Comparison of ENCODE assay signal across 14 cellular contexts in the genomic region with DNA sequence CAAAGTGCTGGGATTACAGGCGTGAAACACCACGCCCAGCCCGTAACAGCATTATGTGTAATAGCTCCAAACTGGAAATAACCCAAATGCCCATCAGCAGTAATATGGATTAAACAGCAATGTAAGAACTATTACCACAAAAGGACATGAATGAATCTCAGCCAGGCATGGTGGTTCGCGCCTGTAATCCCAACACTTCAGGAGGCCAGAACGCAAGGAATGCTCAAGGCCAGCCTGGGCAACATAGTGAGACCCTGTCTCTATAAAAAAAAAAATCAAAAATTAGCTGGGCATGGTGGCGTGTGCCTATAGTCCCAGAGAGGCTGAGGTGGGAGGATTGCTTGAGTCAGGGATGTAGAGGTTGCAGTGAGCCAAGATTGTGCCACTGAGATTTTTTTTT. TPM values are rescaled to one million over a fixed set of nuclear protein-coding genes. Genes with fewer than 3 reads are reported as not detected.
"Had no signal": no experiment of that assay in that cellular context is flagged by ENCODE, and none has a peak within 500 bp of the region (broad histone marks: within the 10 kb centered on the region; RNA-seq: fewer than 3 reads in every experiment).

No MANE protein-coding gene starts in this region.

- H3K27me3 ChIP-seq: adrenal gland, esophagus squamous epithelium, neutrophil, tibial artery had no signal

- H3K4me3 Mint-ChIP-seq: effector memory CD8-positive, alpha-beta T cell; immature natural killer cell; T-helper 1 cell treated with Interleukin-12 subunit alpha and Interleukin-12 subunit beta and Interleukin-4 antibody, amounts not matched to agents 30 μg/mL and 1 μg/mL, for 36 hours had no signal

- FAIRE-seq: urothelium cell line had no signal

- DNase-seq: activated gamma-delta T cell, esophagus squamous epithelium had no signal

- H3K9me3 ChIP-seq: adrenal gland, esophagus squamous epithelium, neutrophil, tibial artery had no signal

- H3K36me3 Mint-ChIP-seq: immature natural killer cell; naive thymus-derived CD8-positive, alpha-beta T cell had no signal

- H3K4me3 ChIP-seq: adrenal gland, esophagus squamous epithelium, tibial artery had no signal

- H3K9me3 Mint-ChIP-seq: activated naive CD4-positive, alpha-beta T cell treated with anti-CD3 and anti-CD28 coated beads, Interleukin-2, amount 50 U/mL, for 72 hours; activated T-cell treated with anti-CD3 and anti-CD28 coated beads, Interleukin-2, amount 50 U/mL, for 72 hours; effector memory CD8-positive, alpha-beta T cell; immature natural killer cell; naive thymus-derived CD8-positive, alpha-beta T cell; T-helper 1 cell treated with Interleukin-12 subunit alpha and Interleukin-12 subunit beta and Interleukin-4 antibody, amounts not matched to agents 30 μg/mL and 1 μg/mL, for 36 hours had no signal

- H3K27ac ChIP-seq: neutrophil, tibial artery had no signal

- H3K27ac Mint-ChIP-seq: T-helper 1 cell treated with Interleukin-12 subunit alpha and Interleukin-12 subunit beta and Interleukin-4 antibody, amounts not matched to agents 30 μg/mL and 1 μg/mL, for 36 hours had no signal

- H3K36me3 ChIP-seq: adrenal gland, esophagus squamous epithelium, neutrophil, tibial artery had no signal

RNA-seq across cellular contexts. Expression of gene CDC42EP2, which starts 15.9 kb away (rescaled TPM):
- polyA plus RNA-seq: immature natural killer cell; naive thymus-derived CD8-positive, alpha-beta T cell had no signal

RNA-seq across cellular contexts. Expression of gene TIGD3, which starts 24.0 kb away (rescaled TPM):
- total RNA-seq: skeletal muscle tissue, subcutaneous adipose tissue had no signal
